1 cellular context compared by ENCODE assay signal in the genomic region with DNA sequence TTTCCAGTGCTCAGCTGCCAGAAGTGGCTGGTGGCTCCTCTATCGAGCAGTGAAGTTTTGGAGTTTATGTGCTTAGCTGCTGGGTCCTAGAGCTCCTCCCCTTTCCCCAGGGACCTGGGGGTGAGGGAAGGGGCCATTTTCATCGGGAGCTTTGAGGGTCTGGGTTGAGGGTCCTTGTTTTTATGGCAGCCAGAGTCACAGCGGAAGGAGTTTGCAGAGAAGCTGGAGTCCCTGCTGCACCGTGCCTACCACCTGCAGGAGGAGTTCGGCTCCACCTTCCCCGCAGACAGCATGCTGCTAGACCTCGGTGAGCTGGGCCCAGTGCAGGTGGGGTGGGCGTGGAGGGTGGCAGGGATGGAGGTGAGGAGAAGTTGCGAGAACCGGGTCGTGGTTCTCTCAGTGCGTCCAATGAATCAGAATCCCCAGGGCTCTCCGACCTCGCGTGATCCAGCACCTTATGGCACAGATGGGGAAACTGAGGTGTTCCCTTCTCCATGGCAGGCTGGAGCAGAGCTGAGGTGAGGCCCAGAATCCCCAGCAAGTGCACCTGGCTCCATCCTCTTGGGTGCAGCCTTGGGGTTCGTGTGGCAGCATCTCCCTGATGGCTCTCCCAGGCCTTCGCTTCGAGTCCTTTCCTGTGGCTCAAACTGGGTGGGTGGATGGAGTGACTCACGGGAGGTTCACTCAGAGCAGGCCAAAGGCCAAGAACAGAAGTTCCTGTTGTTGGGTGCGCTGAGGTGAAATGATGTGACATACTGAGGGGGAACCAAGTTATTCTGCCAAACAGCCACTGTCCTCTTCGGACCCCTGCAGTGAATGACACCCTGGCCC.
TF ChIP-seq lines count a peak whose summit lies in the region.

No MANE protein-coding gene starts in this region.

TF ChIP-seq in HepG2, 621 proteins besides CTCF, POLR2A, EP300 and RAD21:
- peak in 1 of 2 experiments; percentile 61; a peak in 1 of 4 replicates for TF ChIP-seq NR2F1 (CRISPR knock-in tag; IDR thresholded peaks at IDR 0.05)
- TF ChIP-seq ZNF124 (CRISPR knock-in tag; IDR thresholded peaks at IDR 0.05) = no peak
- TF ChIP-seq ZNF672 (CRISPR knock-in tag; IDR thresholded peaks at IDR 0.05) = no peak
- peak; percentile 81 for TF ChIP-seq FOSL2 (CRISPR knock-in tag; IDR thresholded peaks at IDR 0.05)
- peak; percentile 6 for TF ChIP-seq AGO2 (optimal IDR thresholded peaks at IDR 0.05; ENCODE audit: low read depth, low read length)
- 0 out of 2 replicates have a peak, but pooled peaks have one; percentile 9 for TF ChIP-seq TFAP4 (IDR thresholded peaks at IDR 0.05; ENCODE audit: borderline replicate concordance, low read depth)
- TF ChIP-seq STAG1 (CRISPR knock-in tag; IDR thresholded peaks at IDR 0.05) = no peak
- peak; percentile 13; the same call in 1 of the 2 replicates for TF ChIP-seq ZBTB38 (CRISPR knock-in tag; IDR thresholded peaks at IDR 0.05)
- no peak for TF ChIP-seq HNRNPK (IDR thresholded peaks at IDR 0.05; ENCODE audit: low read depth, low read length, poor library complexity, severe bottlenecking)
- TF ChIP-seq ZFP1 (CRISPR knock-in tag; IDR thresholded peaks at IDR 0.05) = no peak
- TF ChIP-seq RARA (CRISPR knock-in tag; IDR thresholded peaks at IDR 0.05) = peak; percentile 23; the same call in 1 of the 2 replicates
- 0 out of 2 replicates have a peak, but pooled peaks have one; percentile 11 for TF ChIP-seq SAP130 (CRISPR knock-in tag; IDR thresholded peaks at IDR 0.05; ENCODE audit: low read depth)
- TF ChIP-seq ZMAT3 (CRISPR knock-in tag; conservative IDR thresholded peaks at IDR 0.05) = no peak
- TF ChIP-seq ZNF562 (CRISPR knock-in tag; IDR thresholded peaks at IDR 0.05; ENCODE audit: borderline replicate concordance) = no peak
- no peak for TF ChIP-seq FOXC1 (CRISPR knock-in tag; IDR thresholded peaks at IDR 0.05; ENCODE audit: borderline replicate concordance)
- TF ChIP-seq SRSF1 (optimal IDR thresholded peaks at IDR 0.05; ENCODE audit: low read depth, low read length) = peak; percentile 74
- peak; percentile 7; the same call in 1 of the 2 replicates for TF ChIP-seq RXRB (CRISPR knock-in tag; IDR thresholded peaks at IDR 0.05; ENCODE audit: borderline replicate concordance)
- 0 out of 2 replicates have a peak, but pooled peaks have one; percentile 57 for TF ChIP-seq CAMTA2 (CRISPR knock-in tag; IDR thresholded peaks at IDR 0.05; ENCODE audit: borderline replicate concordance)
- peak; percentile 39; the same call in 1 of the 2 replicates for TF ChIP-seq ZSCAN21 (CRISPR knock-in tag; IDR thresholded peaks at IDR 0.05; ENCODE audit: borderline replicate concordance)
- TF ChIP-seq RXRA (CRISPR knock-in tag; IDR thresholded peaks at IDR 0.05) = 0 out of 2 replicates have a peak, but pooled peaks have one; percentile 5
- no peak for TF ChIP-seq MTF1 (CRISPR knock-in tag; IDR thresholded peaks at IDR 0.05)
- no peak for TF ChIP-seq ZNF235 (CRISPR knock-in tag; IDR thresholded peaks at IDR 0.05; ENCODE audit: borderline replicate concordance)
- TF ChIP-seq SOX6 (IDR thresholded peaks at IDR 0.05) = no peak
- TF ChIP-seq SOX6 (CRISPR knock-in tag; IDR thresholded peaks at IDR 0.05) = 0 out of 2 replicates have a peak, but pooled peaks have one; percentile 15
- no peak for TF ChIP-seq ZKSCAN8 (CRISPR knock-in tag; IDR thresholded peaks at IDR 0.05; ENCODE audit: borderline replicate concordance)
- TF ChIP-seq TEAD3 (CRISPR knock-in tag; optimal IDR thresholded peaks at IDR 0.05; ENCODE audit: borderline replicate concordance) = no peak
- peak; percentile 54; the same call in 1 of the 2 replicates for TF ChIP-seq PPARG (CRISPR knock-in tag; conservative IDR thresholded peaks at IDR 0.05)
- TF ChIP-seq ZNF333 (CRISPR knock-in tag; IDR thresholded peaks at IDR 0.05; ENCODE audit: borderline replicate concordance) = 0 out of 2 replicates have a peak, but pooled peaks have one; percentile 63
- TF ChIP-seq, protein P1, sequence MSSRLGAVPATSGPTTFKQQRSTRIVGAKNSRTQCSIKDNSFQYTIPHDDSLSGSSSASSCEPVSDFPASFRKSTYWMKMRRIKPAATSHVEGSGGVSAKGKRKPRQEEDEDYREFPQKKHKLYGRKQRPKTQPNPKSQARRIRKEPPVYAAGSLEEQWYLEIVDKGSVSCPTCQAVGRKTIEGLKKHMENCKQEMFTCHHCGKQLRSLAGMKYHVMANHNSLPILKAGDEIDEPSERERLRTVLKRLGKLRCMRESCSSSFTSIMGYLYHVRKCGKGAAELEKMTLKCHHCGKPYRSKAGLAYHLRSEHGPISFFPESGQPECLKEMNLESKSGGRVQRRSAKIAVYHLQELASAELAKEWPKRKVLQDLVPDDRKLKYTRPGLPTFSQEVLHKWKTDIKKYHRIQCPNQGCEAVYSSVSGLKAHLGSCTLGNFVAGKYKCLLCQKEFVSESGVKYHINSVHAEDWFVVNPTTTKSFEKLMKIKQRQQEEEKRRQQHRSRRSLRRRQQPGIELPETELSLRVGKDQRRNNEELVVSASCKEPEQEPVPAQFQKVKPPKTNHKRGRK (CRISPR knock-in tag; IDR thresholded peaks at IDR 0.05) = no peak
- TF ChIP-seq SPEN (CRISPR knock-in tag; IDR thresholded peaks at IDR 0.05; ENCODE audit: low read depth) = 0 out of 2 replicates have a peak, but pooled peaks have one; percentile 21
- TF ChIP-seq MEIS2 (CRISPR knock-in tag; IDR thresholded peaks at IDR 0.05) = no peak
TF ChIP-seq in HepG2: peak in this region for 16.
